Comparison of ENCODE assay signal across 1 cellular context in genomic region chr22:41256898-41257260, GRCh38.
TF ChIP-seq lines count a peak whose summit lies in the region.

No MANE protein-coding gene starts in this region.

TF ChIP-seq in H1, 55 proteins besides CTCF, POLR2A, EP300 and RAD21:
- TF ChIP-seq RNF2 (IDR thresholded peaks at IDR 0.05; ENCODE audit: borderline replicate concordance, low read depth, low read length, missing control alignments, poor library complexity, severe bottlenecking) = no peak
- TF ChIP-seq FOSL1 (IDR thresholded peaks at IDR 0.05; ENCODE audit: insufficient read depth, low read depth, low read length) = no peak
- no peak for TF ChIP-seq JUND (IDR thresholded peaks at IDR 0.05; ENCODE audit: low read length)
